ENCODE assay signal across 1 cellular context in the genomic region with DNA sequence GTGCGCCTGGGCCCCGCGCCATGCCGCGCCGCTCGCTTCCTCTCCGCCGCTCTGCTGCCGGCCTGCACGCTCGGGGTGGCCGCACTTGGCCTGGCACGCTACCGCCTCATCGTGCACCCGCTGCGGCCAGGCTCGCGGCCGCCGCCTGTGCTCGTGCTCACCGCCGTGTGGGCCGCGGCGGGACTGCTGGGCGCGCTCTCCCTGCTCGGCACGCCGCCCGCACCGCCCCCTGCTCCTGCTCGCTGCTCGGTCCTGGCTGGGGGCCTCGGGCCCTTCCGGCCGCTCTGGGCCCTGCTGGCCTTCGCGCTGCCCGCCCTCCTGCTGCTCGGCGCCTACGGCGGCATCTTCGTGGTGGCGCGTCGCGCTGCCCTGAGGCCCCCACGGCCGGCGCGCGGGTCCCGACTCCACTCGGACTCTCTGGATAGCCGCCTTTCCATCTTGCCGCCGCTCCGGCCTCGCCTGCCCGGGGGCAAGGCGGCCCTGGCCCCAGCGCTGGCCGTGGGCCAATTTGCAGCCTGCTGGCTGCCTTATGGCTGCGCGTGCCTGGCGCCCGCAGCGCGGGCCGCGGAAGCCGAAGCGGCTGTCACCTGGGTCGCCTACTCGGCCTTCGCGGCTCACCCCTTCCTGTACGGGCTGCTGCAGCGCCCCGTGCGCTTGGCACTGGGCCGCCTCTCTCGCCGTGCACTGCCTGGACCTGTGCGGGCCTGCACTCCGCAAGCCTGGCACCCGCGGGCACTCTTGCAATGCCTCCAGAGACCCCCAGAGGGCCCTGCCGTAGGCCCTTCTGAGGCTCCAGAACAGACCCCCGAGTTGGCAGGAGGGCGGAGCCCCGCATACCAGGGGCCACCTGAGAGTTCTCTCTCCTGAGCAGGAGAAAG.
TF ChIP-seq lines count a peak whose summit lies in the region.

No MANE protein-coding gene starts in this region.

TF ChIP-seq in WTC11, 78 proteins besides CTCF, POLR2A, EP300 and RAD21 (continued from another document and continues in another):
- TF ChIP-seq, protein P1, sequence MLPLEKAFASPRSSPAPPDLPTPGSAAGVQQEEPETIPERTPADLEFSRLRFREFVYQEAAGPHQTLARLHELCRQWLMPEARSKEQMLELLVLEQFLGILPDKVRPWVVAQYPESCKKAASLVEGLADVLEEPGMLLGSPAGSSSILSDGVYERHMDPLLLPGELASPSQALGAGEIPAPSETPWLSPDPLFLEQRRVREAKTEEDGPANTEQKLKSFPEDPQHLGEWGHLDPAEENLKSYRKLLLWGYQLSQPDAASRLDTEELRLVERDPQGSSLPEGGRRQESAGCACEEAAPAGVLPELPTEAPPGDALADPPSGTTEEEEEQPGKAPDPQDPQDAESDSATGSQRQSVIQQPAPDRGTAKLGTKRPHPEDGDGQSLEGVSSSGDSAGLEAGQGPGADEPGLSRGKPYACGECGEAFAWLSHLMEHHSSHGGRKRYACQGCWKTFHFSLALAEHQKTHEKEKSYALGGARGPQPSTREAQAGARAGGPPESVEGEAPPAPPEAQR (CRISPR knock-in tag; IDR thresholded peaks at IDR 0.05), result no peak
- peak; percentile 93; the same call in 1 of the 2 replicates for TF ChIP-seq JUN (CRISPR knock-in tag; IDR thresholded peaks at IDR 0.05)
- TF ChIP-seq CREM (CRISPR knock-in tag; IDR thresholded peaks at IDR 0.05), result peak; percentile 94
- TF ChIP-seq TEAD1 (CRISPR knock-in tag; IDR thresholded peaks at IDR 0.05), result peak; percentile 98
- no peak for TF ChIP-seq OVOL2 (CRISPR knock-in tag; IDR thresholded peaks at IDR 0.05; ENCODE audit: borderline replicate concordance)
- TF ChIP-seq, protein P2, sequence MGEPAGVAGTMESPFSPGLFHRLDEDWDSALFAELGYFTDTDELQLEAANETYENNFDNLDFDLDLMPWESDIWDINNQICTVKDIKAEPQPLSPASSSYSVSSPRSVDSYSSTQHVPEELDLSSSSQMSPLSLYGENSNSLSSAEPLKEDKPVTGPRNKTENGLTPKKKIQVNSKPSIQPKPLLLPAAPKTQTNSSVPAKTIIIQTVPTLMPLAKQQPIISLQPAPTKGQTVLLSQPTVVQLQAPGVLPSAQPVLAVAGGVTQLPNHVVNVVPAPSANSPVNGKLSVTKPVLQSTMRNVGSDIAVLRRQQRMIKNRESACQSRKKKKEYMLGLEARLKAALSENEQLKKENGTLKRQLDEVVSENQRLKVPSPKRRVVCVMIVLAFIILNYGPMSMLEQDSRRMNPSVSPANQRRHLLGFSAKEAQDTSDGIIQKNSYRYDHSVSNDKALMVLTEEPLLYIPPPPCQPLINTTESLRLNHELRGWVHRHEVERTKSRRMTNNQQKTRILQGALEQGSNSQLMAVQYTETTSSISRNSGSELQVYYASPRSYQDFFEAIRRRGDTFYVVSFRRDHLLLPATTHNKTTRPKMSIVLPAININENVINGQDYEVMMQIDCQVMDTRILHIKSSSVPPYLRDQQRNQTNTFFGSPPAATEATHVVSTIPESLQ (CRISPR knock-in tag; IDR thresholded peaks at IDR 0.05), result no peak
- TF ChIP-seq PRRX2 (CRISPR knock-in tag; IDR thresholded peaks at IDR 0.05), result no peak
- no peak for TF ChIP-seq GABPB1 (CRISPR knock-in tag; IDR thresholded peaks at IDR 0.05)
- TF ChIP-seq RELA (CRISPR knock-in tag; IDR thresholded peaks at IDR 0.05; ENCODE audit: borderline replicate concordance), result no peak; the same call in 1 of the 2 replicates
- TF ChIP-seq, protein P3, sequence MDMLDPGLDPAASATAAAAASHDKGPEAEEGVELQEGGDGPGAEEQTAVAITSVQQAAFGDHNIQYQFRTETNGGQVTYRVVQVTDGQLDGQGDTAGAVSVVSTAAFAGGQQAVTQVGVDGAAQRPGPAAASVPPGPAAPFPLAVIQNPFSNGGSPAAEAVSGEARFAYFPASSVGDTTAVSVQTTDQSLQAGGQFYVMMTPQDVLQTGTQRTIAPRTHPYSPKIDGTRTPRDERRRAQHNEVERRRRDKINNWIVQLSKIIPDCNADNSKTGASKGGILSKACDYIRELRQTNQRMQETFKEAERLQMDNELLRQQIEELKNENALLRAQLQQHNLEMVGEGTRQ (CRISPR knock-in tag; IDR thresholded peaks at IDR 0.05), result peak; percentile 54; the same call in 1 of the 2 replicates
- TF ChIP-seq ZNF423 (CRISPR knock-in tag; IDR thresholded peaks at IDR 0.05), result peak; percentile 20; the same call in 1 of the 2 replicates
- TF ChIP-seq, protein P4, sequence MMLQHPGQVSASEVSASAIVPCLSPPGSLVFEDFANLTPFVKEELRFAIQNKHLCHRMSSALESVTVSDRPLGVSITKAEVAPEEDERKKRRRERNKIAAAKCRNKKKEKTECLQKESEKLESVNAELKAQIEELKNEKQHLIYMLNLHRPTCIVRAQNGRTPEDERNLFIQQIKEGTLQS (CRISPR knock-in tag; conservative IDR thresholded peaks at IDR 0.05), result no peak
- TF ChIP-seq, protein P5, sequence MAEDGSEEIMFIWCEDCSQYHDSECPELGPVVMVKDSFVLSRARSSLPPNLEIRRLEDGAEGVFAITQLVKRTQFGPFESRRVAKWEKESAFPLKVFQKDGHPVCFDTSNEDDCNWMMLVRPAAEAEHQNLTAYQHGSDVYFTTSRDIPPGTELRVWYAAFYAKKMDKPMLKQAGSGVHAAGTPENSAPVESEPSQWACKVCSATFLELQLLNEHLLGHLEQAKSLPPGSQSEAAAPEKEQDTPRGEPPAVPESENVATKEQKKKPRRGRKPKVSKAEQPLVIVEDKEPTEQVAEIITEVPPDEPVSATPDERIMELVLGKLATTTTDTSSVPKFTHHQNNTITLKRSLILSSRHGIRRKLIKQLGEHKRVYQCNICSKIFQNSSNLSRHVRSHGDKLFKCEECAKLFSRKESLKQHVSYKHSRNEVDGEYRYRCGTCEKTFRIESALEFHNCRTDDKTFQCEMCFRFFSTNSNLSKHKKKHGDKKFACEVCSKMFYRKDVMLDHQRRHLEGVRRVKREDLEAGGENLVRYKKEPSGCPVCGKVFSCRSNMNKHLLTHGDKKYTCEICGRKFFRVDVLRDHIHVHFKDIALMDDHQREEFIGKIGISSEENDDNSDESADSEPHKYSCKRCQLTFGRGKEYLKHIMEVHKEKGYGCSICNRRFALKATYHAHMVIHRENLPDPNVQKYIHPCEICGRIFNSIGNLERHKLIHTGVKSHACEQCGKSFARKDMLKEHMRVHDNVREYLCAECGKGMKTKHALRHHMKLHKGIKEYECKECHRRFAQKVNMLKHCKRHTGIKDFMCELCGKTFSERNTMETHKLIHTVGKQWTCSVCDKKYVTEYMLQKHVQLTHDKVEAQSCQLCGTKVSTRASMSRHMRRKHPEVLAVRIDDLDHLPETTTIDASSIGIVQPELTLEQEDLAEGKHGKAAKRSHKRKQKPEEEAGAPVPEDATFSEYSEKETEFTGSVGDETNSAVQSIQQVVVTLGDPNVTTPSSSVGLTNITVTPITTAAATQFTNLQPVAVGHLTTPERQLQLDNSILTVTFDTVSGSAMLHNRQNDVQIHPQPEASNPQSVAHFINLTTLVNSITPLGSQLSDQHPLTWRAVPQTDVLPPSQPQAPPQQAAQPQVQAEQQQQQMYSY (CRISPR knock-in tag; IDR thresholded peaks at IDR 0.05), result no peak; the same call in 1 of the 2 replicates
- TF ChIP-seq GRHL2 (CRISPR knock-in tag; IDR thresholded peaks at IDR 0.05; ENCODE audit: insufficient replicate concordance, severe bottlenecking), result no peak
- TF ChIP-seq, protein P6, sequence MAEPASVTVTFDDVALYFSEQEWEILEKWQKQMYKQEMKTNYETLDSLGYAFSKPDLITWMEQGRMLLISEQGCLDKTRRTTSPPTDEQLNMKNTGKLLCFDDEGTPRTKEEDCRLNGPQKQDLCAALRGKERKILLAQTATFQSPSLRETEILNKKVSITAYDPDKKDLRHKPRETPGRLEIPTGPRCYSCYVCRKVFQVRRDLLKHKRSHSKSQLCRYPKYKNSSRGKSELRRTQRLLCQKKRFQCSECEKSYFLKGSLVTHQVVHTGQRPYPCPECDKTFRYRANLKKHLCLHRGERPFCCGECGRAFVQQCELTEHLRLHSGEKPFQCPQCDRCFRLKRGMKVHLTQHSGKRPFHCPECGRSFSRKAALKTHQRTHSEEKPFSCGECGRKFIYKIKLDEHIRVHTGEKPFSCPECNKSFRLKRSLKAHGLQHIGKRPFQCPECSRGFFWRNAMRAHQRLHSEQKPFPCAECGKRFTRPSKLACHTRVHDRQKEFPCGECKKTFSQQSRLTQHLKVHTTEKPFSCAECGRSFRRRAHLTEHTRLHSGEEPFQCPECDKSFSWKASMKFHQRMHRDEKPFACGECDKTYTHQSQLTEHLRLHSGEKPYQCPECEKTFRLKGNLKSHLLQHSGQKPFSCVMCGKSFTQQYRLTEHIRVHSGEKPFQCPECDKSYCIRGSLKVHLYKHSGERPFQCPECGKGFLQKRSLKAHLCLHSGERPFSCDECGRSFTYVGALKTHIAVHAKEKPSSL (CRISPR knock-in tag; conservative IDR thresholded peaks at IDR 0.05), result no peak
- TF ChIP-seq ZNF232 (CRISPR knock-in tag; IDR thresholded peaks at IDR 0.05), result peak; percentile 68; the same call in 1 of the 2 replicates
- TF ChIP-seq HMGA2 (CRISPR knock-in tag; IDR thresholded peaks at IDR 0.05), result no peak
- TF ChIP-seq, protein P7, sequence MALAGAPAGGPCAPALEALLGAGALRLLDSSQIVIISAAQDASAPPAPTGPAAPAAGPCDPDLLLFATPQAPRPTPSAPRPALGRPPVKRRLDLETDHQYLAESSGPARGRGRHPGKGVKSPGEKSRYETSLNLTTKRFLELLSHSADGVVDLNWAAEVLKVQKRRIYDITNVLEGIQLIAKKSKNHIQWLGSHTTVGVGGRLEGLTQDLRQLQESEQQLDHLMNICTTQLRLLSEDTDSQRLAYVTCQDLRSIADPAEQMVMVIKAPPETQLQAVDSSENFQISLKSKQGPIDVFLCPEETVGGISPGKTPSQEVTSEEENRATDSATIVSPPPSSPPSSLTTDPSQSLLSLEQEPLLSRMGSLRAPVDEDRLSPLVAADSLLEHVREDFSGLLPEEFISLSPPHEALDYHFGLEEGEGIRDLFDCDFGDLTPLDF (CRISPR knock-in tag; IDR thresholded peaks at IDR 0.05), result no peak
- no peak for TF ChIP-seq ZNF396 (CRISPR knock-in tag; IDR thresholded peaks at IDR 0.05; ENCODE audit: borderline replicate concordance)
- TF ChIP-seq, protein P8, sequence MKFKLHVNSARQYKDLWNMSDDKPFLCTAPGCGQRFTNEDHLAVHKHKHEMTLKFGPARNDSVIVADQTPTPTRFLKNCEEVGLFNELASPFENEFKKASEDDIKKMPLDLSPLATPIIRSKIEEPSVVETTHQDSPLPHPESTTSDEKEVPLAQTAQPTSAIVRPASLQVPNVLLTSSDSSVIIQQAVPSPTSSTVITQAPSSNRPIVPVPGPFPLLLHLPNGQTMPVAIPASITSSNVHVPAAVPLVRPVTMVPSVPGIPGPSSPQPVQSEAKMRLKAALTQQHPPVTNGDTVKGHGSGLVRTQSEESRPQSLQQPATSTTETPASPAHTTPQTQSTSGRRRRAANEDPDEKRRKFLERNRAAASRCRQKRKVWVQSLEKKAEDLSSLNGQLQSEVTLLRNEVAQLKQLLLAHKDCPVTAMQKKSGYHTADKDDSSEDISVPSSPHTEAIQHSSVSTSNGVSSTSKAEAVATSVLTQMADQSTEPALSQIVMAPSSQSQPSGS (CRISPR knock-in tag; IDR thresholded peaks at IDR 0.05; ENCODE audit: borderline replicate concordance, low read depth), result no peak
- TF ChIP-seq, protein P9, sequence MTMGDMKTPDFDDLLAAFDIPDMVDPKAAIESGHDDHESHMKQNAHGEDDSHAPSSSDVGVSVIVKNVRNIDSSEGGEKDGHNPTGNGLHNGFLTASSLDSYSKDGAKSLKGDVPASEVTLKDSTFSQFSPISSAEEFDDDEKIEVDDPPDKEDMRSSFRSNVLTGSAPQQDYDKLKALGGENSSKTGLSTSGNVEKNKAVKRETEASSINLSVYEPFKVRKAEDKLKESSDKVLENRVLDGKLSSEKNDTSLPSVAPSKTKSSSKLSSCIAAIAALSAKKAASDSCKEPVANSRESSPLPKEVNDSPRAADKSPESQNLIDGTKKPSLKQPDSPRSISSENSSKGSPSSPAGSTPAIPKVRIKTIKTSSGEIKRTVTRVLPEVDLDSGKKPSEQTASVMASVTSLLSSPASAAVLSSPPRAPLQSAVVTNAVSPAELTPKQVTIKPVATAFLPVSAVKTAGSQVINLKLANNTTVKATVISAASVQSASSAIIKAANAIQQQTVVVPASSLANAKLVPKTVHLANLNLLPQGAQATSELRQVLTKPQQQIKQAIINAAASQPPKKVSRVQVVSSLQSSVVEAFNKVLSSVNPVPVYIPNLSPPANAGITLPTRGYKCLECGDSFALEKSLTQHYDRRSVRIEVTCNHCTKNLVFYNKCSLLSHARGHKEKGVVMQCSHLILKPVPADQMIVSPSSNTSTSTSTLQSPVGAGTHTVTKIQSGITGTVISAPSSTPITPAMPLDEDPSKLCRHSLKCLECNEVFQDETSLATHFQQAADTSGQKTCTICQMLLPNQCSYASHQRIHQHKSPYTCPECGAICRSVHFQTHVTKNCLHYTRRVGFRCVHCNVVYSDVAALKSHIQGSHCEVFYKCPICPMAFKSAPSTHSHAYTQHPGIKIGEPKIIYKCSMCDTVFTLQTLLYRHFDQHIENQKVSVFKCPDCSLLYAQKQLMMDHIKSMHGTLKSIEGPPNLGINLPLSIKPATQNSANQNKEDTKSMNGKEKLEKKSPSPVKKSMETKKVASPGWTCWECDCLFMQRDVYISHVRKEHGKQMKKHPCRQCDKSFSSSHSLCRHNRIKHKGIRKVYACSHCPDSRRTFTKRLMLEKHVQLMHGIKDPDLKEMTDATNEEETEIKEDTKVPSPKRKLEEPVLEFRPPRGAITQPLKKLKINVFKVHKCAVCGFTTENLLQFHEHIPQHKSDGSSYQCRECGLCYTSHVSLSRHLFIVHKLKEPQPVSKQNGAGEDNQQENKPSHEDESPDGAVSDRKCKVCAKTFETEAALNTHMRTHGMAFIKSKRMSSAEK (CRISPR knock-in tag; IDR thresholded peaks at IDR 0.05; ENCODE audit: borderline replicate concordance), result 0 out of 2 replicates have a peak, but pooled peaks have one; percentile 44
- TF ChIP-seq NR1H2 (CRISPR knock-in tag; IDR thresholded peaks at IDR 0.05), result no peak
- 0 out of 2 replicates have a peak, but pooled peaks have one; percentile 4 for TF ChIP-seq ZBTB21 (CRISPR knock-in tag; IDR thresholded peaks at IDR 0.05; ENCODE audit: borderline replicate concordance)
- TF ChIP-seq, protein P10, sequence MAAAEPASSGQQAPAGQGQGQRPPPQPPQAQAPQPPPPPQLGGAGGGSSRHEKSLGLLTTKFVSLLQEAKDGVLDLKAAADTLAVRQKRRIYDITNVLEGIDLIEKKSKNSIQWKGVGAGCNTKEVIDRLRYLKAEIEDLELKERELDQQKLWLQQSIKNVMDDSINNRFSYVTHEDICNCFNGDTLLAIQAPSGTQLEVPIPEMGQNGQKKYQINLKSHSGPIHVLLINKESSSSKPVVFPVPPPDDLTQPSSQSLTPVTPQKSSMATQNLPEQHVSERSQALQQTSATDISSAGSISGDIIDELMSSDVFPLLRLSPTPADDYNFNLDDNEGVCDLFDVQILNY (CRISPR knock-in tag; IDR thresholded peaks at IDR 0.05), result peak; percentile 76; the same call in 1 of the 2 replicates
- TF ChIP-seq RORB (CRISPR knock-in tag; IDR thresholded peaks at IDR 0.05), result no peak
- no peak for TF ChIP-seq MXD4 (CRISPR knock-in tag; IDR thresholded peaks at IDR 0.05; ENCODE audit: borderline replicate concordance)
- TF ChIP-seq ETV6 (CRISPR knock-in tag; IDR thresholded peaks at IDR 0.05), result no peak; the same call in 1 of the 2 replicates
